36 cellular contexts compared by ENCODE assay signal in genomic region chr4:59629348-59629747, GRCh38.
"Had no signal": no experiment of that assay in that cellular context is flagged by ENCODE, and none has a peak within 500 bp of the region (broad histone marks: within the 10 kb centered on the region; RNA-seq: fewer than 3 reads in every experiment).

No MANE protein-coding gene starts in this region.

- H3K36me3 ChIP-seq: adrenal gland, cardiac muscle cell, WERI-Rb-1 had no signal

- H3K9me3 ChIP-seq: adrenal gland, body of pancreas had no signal

- H3K4me3 ChIP-seq: adrenal gland, body of pancreas, cardiac muscle cell had no signal

- ATAC-seq: activated CD4-positive, alpha-beta T cell treated with anti-CD3 and anti-CD28 coated beads for 36 hours; activated CD4-positive, CD25-positive, alpha-beta regulatory T cell treated with anti-CD3 and anti-CD28 coated beads, Interleukin-2, amount 50 U/mL, for 24 hours; activated CD8-positive, alpha-beta T cell treated with anti-CD3 and anti-CD28 coated beads for 36 hours; activated naive CD4-positive, alpha-beta T cell treated with anti-CD3 and anti-CD28 coated beads, Interleukin-2, amount 50 U/mL, for 72 hours; activated T-cell treated with anti-CD3 and anti-CD28 coated beads, Interleukin-2, amount 50 U/mL, for 4 hours; activated T-cell treated with anti-CD3 and anti-CD28 coated beads, Interleukin-2, amount 50 U/mL, for 72 hours; activated T-helper 17 cell treated with anti-CD3 and anti-CD28 coated beads, Interleukin-2, amount 50 U/mL, for 72 hours; body of pancreas; WTC11 had no signal

- H3K27ac ChIP-seq: adrenal gland, body of pancreas, cardiac muscle cell, WERI-Rb-1 had no signal

- FAIRE-seq: astrocyte, bronchial epithelial cell, TTC549 had no signal

- DNase-seq: activated CD4-positive, alpha-beta T cell treated with anti-CD3 and anti-CD28 coated beads for 1 hour; activated CD4-positive, alpha-beta T cell treated with anti-CD3 and anti-CD28 coated beads for 36 hours; activated CD4-positive, alpha-beta T cell treated with anti-CD3 and anti-CD28 coated beads for 48 hours; activated CD4-positive, alpha-beta T cell treated with anti-CD3 and anti-CD28 coated beads, Interleukin-2, amount 10 ng/mL, durations not matched to agents 7 days and 5 days; activated CD4-positive, alpha-beta T cell treated with anti-CD3 and anti-CD28 coated beads, Interleukin-2, amount 50 U/mL, for 48 hours; activated CD4-positive, CD25-positive, alpha-beta regulatory T cell; activated CD8-positive, alpha-beta memory T cell treated with anti-CD3 and anti-CD28 coated beads, Interleukin-2, amount 50 U/mL, for 4 hours; activated CD8-positive, alpha-beta T cell treated with anti-CD3 and anti-CD28 coated beads for 36 hours; activated effector memory CD4-positive, alpha-beta T cell treated with anti-CD3 and anti-CD28 coated beads, Interleukin-2, amount 50 U/mL, for 16 hours; activated gamma-delta T cell treated with Interleukin-2 at 50 U/mL for 16 hours; activated naive CD4-positive, alpha-beta T cell; activated naive CD4-positive, alpha-beta T cell treated with anti-CD3 and anti-CD28 coated beads for 36 hours; activated naive CD4-positive, alpha-beta T cell treated with anti-CD3 and anti-CD28 coated beads, Interleukin-2, amount 50 U/mL, for 16 hours; activated naive CD8-positive, alpha-beta T cell treated with anti-CD3 and anti-CD28 coated beads for 36 hours; activated T-cell treated with anti-CD3 and anti-CD28 coated beads for 4 hours; activated T-cell treated with anti-CD3 and anti-CD28 coated beads, Interleukin-2, amount 50 U/mL, for 1 hour; activated T-cell treated with anti-CD3 and anti-CD28 coated beads, Interleukin-2, amount 50 U/mL, for 4 hours; activated T-cell treated with anti-CD3 and anti-CD28 coated beads, Interleukin-2, amount 50 U/mL, for 72 hours; adrenal gland; amniotic stem cell; aorta; body of pancreas; caudate nucleus; cerebellar nuclear complex; T-helper 1 cell; T-helper 2 cell; T-helper 9 cell; WERI-Rb-1 had no signal

- H3K27me3 ChIP-seq: adrenal gland, body of pancreas, cardiac muscle cell had no signal

- H3K4me1 ChIP-seq: adrenal gland, body of pancreas had no signal
